24 cellular contexts compared by ENCODE assay signal in the genomic region with DNA sequence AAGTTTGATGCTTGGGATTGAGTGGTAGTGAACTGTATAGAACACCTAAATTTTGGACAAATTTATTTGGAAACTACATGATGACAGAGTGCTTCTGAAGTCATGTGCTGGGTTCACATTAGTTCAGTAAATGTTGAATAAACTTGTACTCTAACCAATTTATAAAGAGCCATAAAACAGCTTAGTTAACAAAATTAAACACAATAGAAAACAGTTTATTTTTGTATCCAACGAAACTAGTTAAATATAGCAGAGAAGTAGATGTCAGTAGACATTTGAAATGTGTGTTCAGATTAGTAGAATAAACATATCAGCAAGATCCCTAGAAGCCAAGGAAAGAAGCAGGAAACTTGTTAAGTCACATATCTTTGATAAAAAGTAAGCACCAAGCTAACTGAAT. TPM values are rescaled to one million over a fixed set of nuclear protein-coding genes. Genes with fewer than 3 reads are reported as not detected.
DNase-seq lines count a peak whose midpoint lies in the region; ATAC-seq, FAIRE-seq and TF ChIP-seq lines count a peak whose summit lies in the region.
"Had no signal": no experiment of that assay in that cellular context is flagged by ENCODE, and none has a peak within 500 bp of the region (broad histone marks: within the 10 kb centered on the region; RNA-seq: fewer than 3 reads in every experiment).

No MANE protein-coding gene starts in this region.

- FAIRE-seq in K562 (lab: Jason Lieb, UNC): no peak
- FAIRE-seq: HTR-8/SVneo, RCC 7860 had no signal

- H3K27me3 ChIP-seq in SK-N-SH (ENCODE audit: insufficient read depth) (no peaks in the 10 kb centered on the region), K562 (ENCODE audit: control insufficient read depth in 2 of 2, insufficient read depth in 2 of 2, low read length in 2 of 2) (no peaks in the 10 kb centered on the region), parathyroid adenoma (ENCODE audit: control insufficient read depth, insufficient read depth, low read length) (no peaks in the 10 kb centered on the region)

- peaks cover 0 to 3% of the 10 kb centered on the region in 2 experiments for H3K36me3 ChIP-seq in SK-N-SH (replicated peaks in 1 of 2; ENCODE audit: control insufficient read depth in 1 of 2, insufficient read depth in 2 of 2, low read length in 1 of 2)
- H3K36me3 ChIP-seq in K562 (ENCODE audit: control insufficient read depth, insufficient read depth, low read length): peaks cover 17% of the 10 kb centered on the region; the same call in 2 of the 3 replicates
- no peaks in the 10 kb centered on the region for H3K36me3 ChIP-seq in parathyroid adenoma (ENCODE audit: control insufficient read depth, insufficient read depth, low read length)

- DNase-seq in SK-N-SH: no peak
- peak; percentile 3 for DNase-seq in EH (ENCODE audit: low read depth)
- no peak for DNase-seq in K562 (ENCODE audit: extremely low read depth in 1 of 4, low spot score in 3 of 4)
- no peak for DNase-seq in progenitor cell of endocrine pancreas (ENCODE audit: low spot score, unreplicated experiment)
- DNase-seq in NCI-H510A treated with DMSO at 0.1 percent for 48 hours (lab: John Stamatoyannopoulos, UW): no peak
- DNase-seq in activated CD4-positive, CD25-positive, alpha-beta regulatory T cell treated with anti-CD3 and anti-CD28 coated beads, Interleukin-2, amount 50 U/mL, for 72 hours: no peak
- DNase-seq: AML-193, COR-L47, DMS153, HFFc6, NCI-H1092 treated with DMSO at 0.1 percent for 48 hours, NCI-H146, NCI-H2081, NCI-H2171 treated with DMSO at 0.1 percent for 48 hours, NCI-H446, NCI-H69, Right ventricle myocardium superior had no signal

- no peak overlapping the region for H3K27ac Mint-ChIP-seq in progenitor cell of endocrine pancreas

- in situ Hi-C loops in K562 (cut with MboI): no loop called here

- H3K9ac ChIP-seq in SK-N-SH: no peak overlapping the region
- no peak overlapping the region for H3K9ac ChIP-seq in K562 (ENCODE audit: insufficient read depth in 1 of 2, low read depth in 2 of 2, low read length in 2 of 2)
- no peak overlapping the region for H3K9ac ChIP-seq in parathyroid adenoma

- H3K36me3 Mint-ChIP-seq in progenitor cell of endocrine pancreas (ENCODE audit: insufficient read depth): peaks cover 10% of the 10 kb centered on the region

- no peak for TF ChIP-seq POLR2A in K562 (conservative IDR thresholded peaks at IDR 0.05)

- H3K27me3 Mint-ChIP-seq in progenitor cell of endocrine pancreas: no peaks in the 10 kb centered on the region
- H3K27me3 Mint-ChIP-seq: IgD-negative memory B cell had no signal

- intact Hi-C loops in K562 (cut with micrococcal nuclease): no loop called here

- H3K27ac ChIP-seq in SK-N-SH (ENCODE audit: low read depth in 2 of 2, low read length in 1 of 2) (peak overlapping the region; percentile 71 to 91; a peak in 3 of 4 replicates), K562 (ENCODE audit: extremely low read depth, low read depth, low read length) (no peak overlapping the region), parathyroid adenoma (no peak overlapping the region)
- H3K27ac ChIP-seq: 22Rv1, C4-2B had no signal

- H3K79me2 ChIP-seq in SK-N-SH (ENCODE audit: insufficient read depth) (peaks cover 99% of the 10 kb centered on the region), K562 (ENCODE audit: control insufficient read depth, insufficient read depth, low read length) (peaks cover 100% of the 10 kb centered on the region), parathyroid adenoma (peaks cover 55% of the 10 kb centered on the region)

- H3K4me3 Mint-ChIP-seq in progenitor cell of endocrine pancreas (ENCODE audit: low read depth): no peak overlapping the region
- H3K4me3 Mint-ChIP-seq: HFFc6 had no signal

- no peaks in the 10 kb centered on the region for H3K9me3 Mint-ChIP-seq in progenitor cell of endocrine pancreas (ENCODE audit: low read depth)
- H3K9me3 Mint-ChIP-seq: HFFc6, IgD-negative memory B cell had no signal

- H3K9me3 ChIP-seq in SK-N-SH: no peaks in the 10 kb centered on the region
- no peaks in the 10 kb centered on the region for H3K9me3 ChIP-seq in K562 (replicated peaks; ENCODE audit: control insufficient read depth, insufficient read depth, low read depth, low read length)
- no peaks in the 10 kb centered on the region for H3K9me3 ChIP-seq in parathyroid adenoma (ENCODE audit: control insufficient read depth, low read length)

- TF ChIP-seq CTCF in SK-N-SH (IDR thresholded peaks at IDR 0.05) (no peak), K562 (IDR thresholded peaks at IDR 0.05 in 2 of 3, conservative IDR thresholded peaks at IDR 0.05 in 1 of 3; ENCODE audit: insufficient read depth in 2 of 3, low read depth in 1 of 3, low read length in 3 of 3) (no peak), parathyroid adenoma (IDR thresholded peaks at IDR 0.05) (no peak), progenitor cell of endocrine pancreas (IDR thresholded peaks at IDR 0.05; ENCODE audit: unreplicated experiment) (no peak)

- H4K20me1 ChIP-seq in SK-N-SH (ENCODE audit: insufficient read depth): peaks cover 96% of the 10 kb centered on the region
- peaks cover 32% of the 10 kb centered on the region; the same call in 1 of the 2 replicates for H4K20me1 ChIP-seq in K562 (replicated peaks; ENCODE audit: control insufficient read depth, insufficient read depth, low read length)

- no peak for TF ChIP-seq EP300 in SK-N-SH (IDR thresholded peaks at IDR 0.05; ENCODE audit: borderline replicate concordance in 1 of 2, low read depth in 1 of 2, low read length in 1 of 2)
- TF ChIP-seq EP300 in K562 (IDR thresholded peaks at IDR 0.05; ENCODE audit: low read length): no peak

- H3K4me3 ChIP-seq in SK-N-SH (ENCODE audit: low read depth in 2 of 2, low read length in 1 of 2): no peak overlapping the region
- H3K4me3 ChIP-seq in K562: no peak overlapping the region
- no peak overlapping the region for H3K4me3 ChIP-seq in parathyroid adenoma (ENCODE audit: low read depth, low read length)

- peaks cover 22% of the 10 kb centered on the region for H3K4me1 Mint-ChIP-seq in progenitor cell of endocrine pancreas (ENCODE audit: low read depth)

- POLR2A ChIA-PET in SK-N-SH (lab: Yijun Ruan, JAX): no interaction called here
- POLR2A ChIA-PET in K562 (lab: Yijun Ruan, JAX): interaction anchor here (1.1 to 1.4 kb wide), 2 partner anchors 12 to 19 kb away, joined by 5 read pairs; no protein-coding TSS in a partner anchor

- CTCF ChIA-PET in SK-N-SH (lab: Yijun Ruan, JAX) (interaction anchor here (0.6 to 0.7 kb wide), 3 partner anchors 14 to 103 kb away, joined by 3 to 4 read pairs (median 4); no protein-coding TSS in a partner anchor), K562 (lab: Yijun Ruan, JAX; ENCODE audit: low intra/inter-chr PET ratio) (no interaction called here)

- no peaks in the 10 kb centered on the region for H3K9me2 ChIP-seq in SK-N-SH

- H3K4me2 ChIP-seq in SK-N-SH: peak overlapping the region; percentile 15; the same call in 1 of the 2 replicates
- no peak overlapping the region for H3K4me2 ChIP-seq in K562 (ENCODE audit: insufficient read depth, low read length)
- H3K4me2 ChIP-seq in parathyroid adenoma (ENCODE audit: low read length): peak overlapping the region; percentile 2

- WGBS in SK-N-SH (ENCODE audit: low lambda C conversion rate): 22% methylated on average over 1 of the region's 1 CpG
- WGBS in K562 (ENCODE audit: insufficient coverage, low coverage, missing lambda C conversion rate): 62% methylated on average over 1 of the region's 1 CpG

- H3F3A ChIP-seq in SK-N-SH (replicated peaks; ENCODE audit: insufficient read depth): peaks cover 21% of the 10 kb centered on the region

- ATAC-seq in SK-N-SH treated with all-trans-retinoic acid at 6 μM for 48 hours (no peak), K562 (no peak)

- H3K9me1 ChIP-seq in K562 (ENCODE audit: control insufficient read depth, insufficient read depth, low read length): peaks cover 3% of the 10 kb centered on the region

- H2AFZ ChIP-seq in SK-N-SH (ENCODE audit: low read depth) (no peak overlapping the region), K562 (ENCODE audit: low read depth, low read length) (no peak overlapping the region), parathyroid adenoma (no peak overlapping the region)

- H3K4me1 ChIP-seq in SK-N-SH (ENCODE audit: control insufficient read depth in 1 of 2, insufficient read depth in 2 of 2, low read depth in 1 of 2, low read length in 1 of 2): peaks cover 15 to 18% of the 10 kb centered on the region in 2 experiments
- H3K4me1 ChIP-seq in K562 (replicated peaks in 1 of 2; ENCODE audit: control insufficient read depth in 2 of 2, insufficient read depth in 2 of 2, low read length in 2 of 2): peaks cover 3% of the 10 kb centered on the region in 2 experiments; a peak in 2 of 5 replicates
- peaks cover 36% of the 10 kb centered on the region for H3K4me1 ChIP-seq in parathyroid adenoma

- TF ChIP-seq RAD21 in SK-N-SH (IDR thresholded peaks at IDR 0.05; ENCODE audit: low read length): no peak
- no peak for TF ChIP-seq RAD21 in K562 (CRISPR knock-in tag; conservative IDR thresholded peaks at IDR 0.05 in 1 of 2, IDR thresholded peaks at IDR 0.05 in 1 of 2)

- BruUV-seq in K562 (replicated peaks; lab: Mats Ljungman, UMichigan): no TSS peak

TF ChIP-seq in SK-N-SH, 30 proteins besides CTCF, POLR2A, EP300 and RAD21 (continues in another document):
- TF ChIP-seq FOXJ3 (CRISPR knock-in tag; IDR thresholded peaks at IDR 0.05): no peak

TF ChIP-seq in SK-N-SH treated with all-trans-retinoic acid at 6 μM for 48 hours, 23 proteins besides CTCF, POLR2A, EP300 and RAD21 (continues in another document):
- no peak for TF ChIP-seq ZNF8 (CRISPR knock-in tag; IDR thresholded peaks at IDR 0.05)

RNA-seq across cellular contexts. Expression of a gene that starts 32.1 kb away (rescaled TPM):
- polyA plus RNA-seq in SK-N-SH (2012; rRNA removed) (11.0 and 12.4 TPM in 2 replicates), K562 (2011; rRNA removed) (22.0 and 23.2 TPM in 2 replicates), K562 (2014; fragmentation: Illumina TruSeq; extraction: Trizol) (36.0 and 41.1 TPM in 2 replicates), K562 (2014; fragmentation: Nextera tagmentation; extraction: Ambion mirVana) (10 to 100 TPM; 10.5 to 11.8 TPM), K562 (2014; rRNA removed) (18.5 and 19.4 TPM in 2 replicates)
- 11.9 and 13.2 TPM in 2 replicates for polyA plus RNA-seq in SK-N-SH (2012; cell fraction: cytosol; rRNA removed)
- polyA plus RNA-seq in SK-N-SH (2012; cell fraction: nucleus; rRNA removed): 12.2 and 20.8 TPM in 2 replicates
- 29.7 and 106 TPM in 2 replicates for total RNA-seq in K562 (2011; cell fraction: chromatin; rRNA removed; ENCODE audit: low replicate concordance)
- total RNA-seq in K562 (2011; cell fraction: nucleolus; rRNA removed): 18.2 and 25.1 TPM in 2 replicates
- total RNA-seq in K562 (2011; cell fraction: nucleoplasm; rRNA removed): 34.6 and 37.3 TPM in 2 replicates
- total RNA-seq in K562 (2014; rRNA removed) (20.3 and 25.3 TPM in 2 replicates), K562 (2014; rRNA removed; fragmentation: Illumina TruSeq; extraction: Trizol) (35.7 and 41.5 TPM in 2 replicates), K562 (2015; rRNA removed; fragmentation: Illumina TruSeq; extraction: Trizol) (37.0 and 38.5 TPM in 2 replicates), K562 (2021) (38.6 and 46.6 TPM in 2 replicates), progenitor cell of endocrine pancreas (69.5 and 70.2 TPM in 2 replicates)
- polyA plus RNA-seq in K562 (2011; cell fraction: cytosol; rRNA removed): 13.9 and 18.5 TPM in 2 replicates
- 27.6 and 28.9 TPM in 2 replicates for polyA plus RNA-seq in K562 (2011; cell fraction: nucleus; rRNA removed)
- polyA plus RNA-seq in K562 (2012): 21.6 and 23.1 TPM in 2 replicates
- 55.1 and 69.3 TPM in 2 replicates for polyA minus RNA-seq in K562 (2011; rRNA and poly(A)+ RNA removed)
- 27.5 and 32.1 TPM in 2 replicates for polyA minus RNA-seq in K562 (2011; cell fraction: cytosol; rRNA and poly(A)+ RNA removed)
- 29.2 and 48.1 TPM in 2 replicates for polyA minus RNA-seq in K562 (2011; cell fraction: nucleus; rRNA and poly(A)+ RNA removed)

Comparison
In these comparisons a context has a peak if more than half of its experiments do, and no peak if none do; other contexts are left out.
1. H3K27ac ChIP-seq: peak in SK-N-SH (2 of 2); none in K562 (single experiment) and parathyroid adenoma (single experiment).